Comparison of ENCODE assay signal across 8 cellular contexts in genomic region chr1:33612877-33613487, GRCh38.
DNase-seq lines count a peak whose midpoint lies in the region; ATAC-seq and TF ChIP-seq lines count a peak whose summit lies in the region.

No MANE protein-coding gene starts in this region.

- peak; percentile 94 for TF ChIP-seq CTCF in C4-2B (conservative IDR thresholded peaks at IDR 0.05)

- H3K27ac ChIP-seq in C4-2B: no peak overlapping the region

- no peak for ATAC-seq in HG03354 (IDR thresholded peaks at IDR 0.05; ENCODE audit: poor library complexity, severe bottlenecking, unreplicated experiment)
- ATAC-seq in HG03457 (IDR thresholded peaks at IDR 0.05; ENCODE audit: unreplicated experiment): no peak

- DNase-seq in GM19240 (ENCODE audit: insufficient read length, low spot score) (peak; percentile 53), NCI-H2227 (lab: John Stamatoyannopoulos, UW; ENCODE audit: unreplicated experiment) (peak; percentile 84), germinal center (ENCODE audit: low spot score) (peak; percentile 59), posterior cingulate gyrus (peak in 7 of 10 donors; percentile 44 to 92 (median 49))
- peak; percentile 41 to 57 for DNase-seq in activated CD4-positive, alpha-beta T cell treated with anti-CD3 and anti-CD28 coated beads, Interleukin-2, amount 50 U/mL, for 48 hours

- intact Hi-C loops in posterior cingulate gyrus (cut with DNase I): no loop called here
